1 cellular context compared by ENCODE assay signal in genomic region chr9:120980951-120981350, GRCh38.
TF ChIP-seq lines count a peak whose summit lies in the region.

No MANE protein-coding gene starts in this region.

TF ChIP-seq in GM23338, 12 proteins besides CTCF, POLR2A, EP300 and RAD21 (continued from another document):
- no peak for TF ChIP-seq ZNF462 (CRISPR knock-in tag; IDR thresholded peaks at IDR 0.05)
- no peak for TF ChIP-seq EZH2phosphoT487 (IDR thresholded peaks at IDR 0.05; ENCODE audit: unreplicated experiment)
- no peak for TF ChIP-seq JUNB (IDR thresholded peaks at IDR 0.05; ENCODE audit: unreplicated experiment)
- TF ChIP-seq NANOG (IDR thresholded peaks at IDR 0.05; ENCODE audit: borderline replicate concordance) = no peak
